In the genomic region with DNA sequence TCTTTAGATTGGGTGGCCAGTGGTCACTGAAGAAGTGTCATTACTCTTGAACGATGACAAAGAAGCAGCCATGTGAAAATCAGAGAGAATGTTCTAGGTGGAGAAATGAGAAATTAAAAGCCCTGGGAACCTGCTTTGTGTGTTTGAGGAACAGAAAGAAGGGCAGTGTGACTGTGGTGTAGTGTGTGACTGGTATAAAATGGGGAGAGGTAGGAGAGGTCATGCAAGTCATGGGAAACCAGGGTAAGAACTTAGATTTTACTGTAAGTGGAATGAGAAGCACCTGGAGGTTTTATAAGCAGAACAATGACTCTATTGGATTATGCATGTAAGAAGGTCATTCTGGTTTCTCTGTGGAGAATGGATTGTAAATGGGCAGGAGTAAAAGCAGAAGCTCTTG, we compare ENCODE assay signal across 13 cellular contexts. TPM values are rescaled to one million over a fixed set of nuclear protein-coding genes. Genes with fewer than 3 reads are reported as not detected.
DNase-seq lines count a peak whose midpoint lies in the region; ATAC-seq and TF ChIP-seq lines count a peak whose summit lies in the region.
"Had no signal": no experiment of that assay in that cellular context is flagged by ENCODE, and none has a peak within 500 bp of the region (broad histone marks: within the 10 kb centered on the region; RNA-seq: fewer than 3 reads in every experiment).

No MANE protein-coding gene starts in this region.

- peak overlapping the region; percentile 75 for H3K27ac Mint-ChIP-seq in activated CD4-positive, alpha-beta T cell treated with anti-CD3 and anti-CD28 coated beads, Interleukin-2, amount 10 ng/mL, durations not matched to agents 24 days and 14 days
- H3K27ac Mint-ChIP-seq in effector memory CD8-positive, alpha-beta T cell: peak overlapping the region; percentile 66 to 91
- H3K27ac Mint-ChIP-seq in chondrocyte (ENCODE audit: unreplicated experiment): no peak overlapping the region
- H3K27ac Mint-ChIP-seq: IgD-negative memory B cell had no signal

- peak overlapping the region; percentile 69 for H3K4me3 Mint-ChIP-seq in activated CD4-positive, alpha-beta T cell treated with anti-CD3 and anti-CD28 coated beads, Interleukin-2, amount 10 ng/mL, durations not matched to agents 24 days and 14 days
- peak overlapping the region in 1 of 2 donors; percentile 56 for H3K4me3 Mint-ChIP-seq in effector memory CD8-positive, alpha-beta T cell
- no peak overlapping the region for H3K4me3 Mint-ChIP-seq in chondrocyte (ENCODE audit: unreplicated experiment)
- H3K4me3 Mint-ChIP-seq: IgD-negative memory B cell had no signal

- no peak for DNase-seq in activated CD4-positive, alpha-beta T cell treated with anti-CD3 and anti-CD28 coated beads, Interleukin-2, amount 10 ng/mL, durations not matched to agents 24 days and 14 days
- DNase-seq in activated CD4-positive, alpha-beta T cell treated with anti-CD3 and anti-CD28 coated beads for 1 hour: no peak
- DNase-seq in GM20000 (ENCODE audit: low spot score) (peak; percentile 29), chondrocyte (ENCODE audit: low spot score) (no peak), NCI-H2196 treated with DMSO at 0.1 percent for 48 hours (lab: John Stamatoyannopoulos, UW; ENCODE audit: unreplicated experiment) (no peak)
- no peak for DNase-seq in effector memory CD8-positive, alpha-beta T cell
- DNase-seq: NCI-H2081 treated with DMSO at 0.1 percent for 48 hours; stimulated activated CD4-positive, alpha-beta T cell treated with anti-CD3 and anti-CD28 coated beads, Interleukin-4, amount 100 ng/mL, for 4 hours had no signal

- no peak for TF ChIP-seq CTCF in GM20000 (IDR thresholded peaks at IDR 0.05; ENCODE audit: extremely low read depth, missing control alignments)
- TF ChIP-seq CTCF in chondrocyte (IDR thresholded peaks at IDR 0.05): no peak

- peaks cover 6% of the 10 kb centered on the region for H3K9me3 Mint-ChIP-seq in activated CD4-positive, alpha-beta T cell treated with anti-CD3 and anti-CD28 coated beads, Interleukin-2, amount 10 ng/mL, durations not matched to agents 24 days and 14 days
- no peaks in the 10 kb centered on the region for H3K9me3 Mint-ChIP-seq in effector memory CD8-positive, alpha-beta T cell
- peaks cover 8% of the 10 kb centered on the region for H3K9me3 Mint-ChIP-seq in chondrocyte (ENCODE audit: low read depth)

- ATAC-seq in HG03378 (IDR thresholded peaks at IDR 0.05; ENCODE audit: unreplicated experiment) (peak; percentile 50), HG03521 (IDR thresholded peaks at IDR 0.05; ENCODE audit: unreplicated experiment) (no peak)
- ATAC-seq in effector memory CD8-positive, alpha-beta T cell (replicated peaks): no peak

- intact Hi-C loops in activated CD4-positive, alpha-beta T cell treated with anti-CD3 and anti-CD28 coated beads, Interleukin-2, amount 10 ng/mL, durations not matched to agents 24 days and 14 days (cut with micrococcal nuclease): no loop called here

- H3K36me3 Mint-ChIP-seq in activated CD4-positive, alpha-beta T cell treated with anti-CD3 and anti-CD28 coated beads, Interleukin-2, amount 10 ng/mL, durations not matched to agents 24 days and 14 days (ENCODE audit: low read depth): peaks cover 60% of the 10 kb centered on the region
- peaks cover under 1% of the 10 kb centered on the region for H3K36me3 Mint-ChIP-seq in effector memory CD8-positive, alpha-beta T cell (ENCODE audit: insufficient read depth)
- peaks cover 3% of the 10 kb centered on the region for H3K36me3 Mint-ChIP-seq in chondrocyte (ENCODE audit: low read depth)

- no peaks in the 10 kb centered on the region for H3K27me3 Mint-ChIP-seq in activated CD4-positive, alpha-beta T cell treated with anti-CD3 and anti-CD28 coated beads, Interleukin-2, amount 10 ng/mL, durations not matched to agents 24 days and 14 days
- H3K27me3 Mint-ChIP-seq in effector memory CD8-positive, alpha-beta T cell: no peaks in the 10 kb centered on the region
- no peaks in the 10 kb centered on the region for H3K27me3 Mint-ChIP-seq in chondrocyte (ENCODE audit: low read depth)

- H3K4me1 Mint-ChIP-seq in activated CD4-positive, alpha-beta T cell treated with anti-CD3 and anti-CD28 coated beads, Interleukin-2, amount 10 ng/mL, durations not matched to agents 24 days and 14 days: peaks cover 75% of the 10 kb centered on the region
- H3K4me1 Mint-ChIP-seq in effector memory CD8-positive, alpha-beta T cell (ENCODE audit: low read depth in 2 of 2): peaks cover 39 to 68% of the 10 kb centered on the region in 2 donors
- peaks cover 6% of the 10 kb centered on the region for H3K4me1 Mint-ChIP-seq in chondrocyte (ENCODE audit: low read depth)

RNA-seq across cellular contexts. Expression of a gene that starts 12.2 kb away (rescaled TPM):
- 111 and 114 TPM in 2 replicates for total RNA-seq in activated CD4-positive, alpha-beta T cell treated with anti-CD3 and anti-CD28 coated beads, Interleukin-2, amount 10 ng/mL, durations not matched to agents 24 days and 14 days
- not detected in 3 replicates for total RNA-seq in chondrocyte
- total RNA-seq: cerebellum, renal cortical epithelial cell had no signal

Comparison
In these comparisons a context has a peak if more than half of its experiments do, and no peak if none do; other contexts are left out.
1. RNA of a gene that starts 12.2 kb away (total RNA-seq): 111 to 114 TPM in activated CD4-positive, alpha-beta T cell treated with anti-CD3 and anti-CD28 coated beads, Interleukin-2, amount 10 ng/mL, durations not matched to agents 24 days and 14 days; not detected in chondrocyte; every median in the first group is over 100 times any median in the second.